ENCODE assay signal across 14 cellular contexts in the genomic region with DNA sequence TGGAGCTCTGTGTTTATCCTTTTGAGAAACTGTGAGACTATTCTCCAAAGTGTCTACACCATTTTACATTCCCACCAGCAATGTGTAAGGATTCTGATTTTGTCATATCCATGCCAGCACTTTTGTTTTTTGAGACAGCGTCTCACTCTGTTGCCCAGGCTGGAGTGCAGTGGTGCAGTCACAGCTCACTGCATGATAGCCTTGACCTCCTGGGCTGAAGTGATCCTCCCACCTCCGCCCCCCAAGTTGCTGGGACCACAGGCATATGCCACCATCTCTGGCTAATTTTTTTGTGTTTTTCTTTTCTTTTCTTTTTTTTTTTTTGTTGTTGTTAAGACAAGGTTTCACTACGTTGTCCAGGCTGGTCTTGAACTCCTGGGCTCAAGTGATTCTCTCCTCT.
"Had no signal": no experiment of that assay in that cellular context is flagged by ENCODE, and none has a peak within 500 bp of the region (broad histone marks: within the 10 kb centered on the region; RNA-seq: fewer than 3 reads in every experiment).

No MANE protein-coding gene starts in this region.

- H3K27me3 Mint-ChIP-seq: activated CD4-positive, alpha-beta T cell treated with anti-CD3 and anti-CD28 coated beads, Interleukin-2, amount 10 ng/mL, durations not matched to agents 7 days and 5 days; activated naive CD8-positive, alpha-beta T cell treated with anti-CD3 and anti-CD28 coated beads, Interleukin-2, amount 10 ng/mL, durations not matched to agents 7 days and 5 days; T-cell had no signal

- DNase-seq: activated CD4-positive, alpha-beta T cell treated with anti-CD3 and anti-CD28 coated beads, Interleukin-2, amount 10 ng/mL, durations not matched to agents 7 days and 5 days; activated CD8-positive, alpha-beta memory T cell treated with anti-CD3 and anti-CD28 coated beads for 24 hours; activated naive CD8-positive, alpha-beta T cell treated with anti-CD3 and anti-CD28 coated beads, Interleukin-2, amount 10 ng/mL, durations not matched to agents 7 days and 5 days; aorta; dorsolateral prefrontal cortex; left colon; mammary epithelial cell; ovary; small intestine; T-cell had no signal

- H3K4me3 ChIP-seq: breast epithelium, dorsolateral prefrontal cortex, ovary, SK-N-MC, tibial nerve had no signal

- H3K9me3 ChIP-seq: breast epithelium, ovary, tibial nerve had no signal

- H3K27ac Mint-ChIP-seq: activated CD4-positive, alpha-beta T cell treated with anti-CD3 and anti-CD28 coated beads, Interleukin-2, amount 10 ng/mL, durations not matched to agents 7 days and 5 days; activated naive CD8-positive, alpha-beta T cell treated with anti-CD3 and anti-CD28 coated beads, Interleukin-2, amount 10 ng/mL, durations not matched to agents 7 days and 5 days had no signal

- H3K36me3 ChIP-seq: breast epithelium, ovary, tibial nerve had no signal

- H3K9me3 Mint-ChIP-seq: activated CD4-positive, alpha-beta T cell treated with anti-CD3 and anti-CD28 coated beads, Interleukin-2, amount 10 ng/mL, durations not matched to agents 7 days and 5 days; activated naive CD8-positive, alpha-beta T cell treated with anti-CD3 and anti-CD28 coated beads, Interleukin-2, amount 10 ng/mL, durations not matched to agents 7 days and 5 days; T-cell had no signal

- H3K27me3 ChIP-seq: breast epithelium, dorsolateral prefrontal cortex, ovary, tibial nerve had no signal

- ATAC-seq: esophagus mucosa, left colon, T-cell had no signal

- H3K4me3 Mint-ChIP-seq: activated CD4-positive, alpha-beta T cell treated with anti-CD3 and anti-CD28 coated beads, Interleukin-2, amount 10 ng/mL, durations not matched to agents 7 days and 5 days; activated naive CD8-positive, alpha-beta T cell treated with anti-CD3 and anti-CD28 coated beads, Interleukin-2, amount 10 ng/mL, durations not matched to agents 7 days and 5 days had no signal

- H3K27ac ChIP-seq: breast epithelium, dorsolateral prefrontal cortex, ovary, SK-N-MC, tibial nerve had no signal
